In the genomic region with DNA sequence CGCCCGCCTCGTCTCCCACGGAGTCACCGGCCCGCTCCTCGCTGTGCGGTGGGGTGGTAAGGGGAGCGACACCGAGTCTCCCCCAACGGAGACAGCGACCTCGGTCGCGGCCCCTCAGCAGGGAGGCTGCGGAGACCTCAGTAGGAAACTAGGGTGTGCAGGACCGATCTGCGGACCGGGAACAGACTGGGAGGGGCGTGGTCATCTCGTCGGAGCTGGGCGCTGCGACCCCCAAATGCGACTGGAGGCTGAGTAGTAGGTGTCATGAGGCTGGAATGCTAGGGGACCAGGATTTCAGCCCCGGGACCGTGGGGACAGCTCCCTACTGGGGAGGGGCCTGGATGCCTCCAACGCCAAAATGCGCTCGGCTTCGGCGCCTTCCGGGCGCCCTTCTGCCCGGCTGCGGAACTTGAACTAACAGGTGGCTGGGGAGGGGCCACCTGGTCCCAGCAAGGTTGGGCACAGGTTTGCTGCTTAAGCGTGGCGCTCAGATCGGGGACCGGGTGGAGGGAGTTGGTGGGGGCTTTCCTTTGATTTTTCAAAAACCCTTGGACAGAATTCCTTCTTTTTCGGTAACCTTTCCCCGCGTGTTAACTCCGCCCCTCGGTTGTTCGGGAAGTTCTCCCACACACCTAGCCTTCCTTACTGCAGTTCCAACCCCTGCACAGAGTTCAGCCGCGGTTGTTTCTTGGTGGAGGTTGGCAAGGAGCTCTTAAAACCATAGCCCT, we compare ENCODE assay signal across 8 cellular contexts. TPM values are rescaled to one million over a fixed set of nuclear protein-coding genes. Genes with fewer than 3 reads are reported as not detected.
A peak's percentile ranks its signal among the peaks of the same experiment; 100 is the strongest.
DNase-seq lines count a peak whose midpoint lies in the region; ATAC-seq and TF ChIP-seq lines count a peak whose summit lies in the region.

No MANE protein-coding gene starts in this region.

- TF ChIP-seq CTCF in AG04450 (IDR thresholded peaks at IDR 0.05; ENCODE audit: low read depth, low read length): no peak
- TF ChIP-seq CTCF in IMR-90 (conservative IDR thresholded peaks at IDR 0.05; ENCODE audit: low read depth, low read length): no peak
- no peak for TF ChIP-seq CTCF in choroid plexus epithelial cell (conservative IDR thresholded peaks at IDR 0.05; ENCODE audit: low read depth, low read length)

- no peaks in the 10 kb centered on the region for H4K20me1 ChIP-seq in IMR-90 (ENCODE audit: insufficient read depth, low read length)

- H3K9me3 ChIP-seq in AG04450 (ENCODE audit: control insufficient read depth, insufficient read depth, low read length) (no peaks in the 10 kb centered on the region; the same call in 1 of the 2 replicates), IMR-90 (ENCODE audit: control insufficient read depth, insufficient read depth, low read length) (no peaks in the 10 kb centered on the region)

- ATAC-seq in IMR-90 (ENCODE audit: low read depth): peak; percentile 8; the same call in 1 of the 2 replicates
- no peak for ATAC-seq in naive B cell (ENCODE audit: low read depth in 2 of 2)
- ATAC-seq in HG02678 (IDR thresholded peaks at IDR 0.05; ENCODE audit: unreplicated experiment): no peak
- ATAC-seq in GM21529 (IDR thresholded peaks at IDR 0.05; ENCODE audit: unreplicated experiment): no peak

- no peak for TF ChIP-seq RAD21 in IMR-90 (IDR thresholded peaks at IDR 0.05; ENCODE audit: low read length)

- H3K9me3 Mint-ChIP-seq in naive B cell: peaks cover 0 to 5% (median 3%) of the 10 kb centered on the region in 7 donors

- H2AFZ ChIP-seq in IMR-90 (replicated peaks; ENCODE audit: low read length, poor library complexity): peak overlapping the region; percentile 81

- intact Hi-C loops in IMR-90 (cut with micrococcal nuclease): no loop called here

- BruUV-seq in IMR-90 (replicated peaks; lab: Mats Ljungman, UMichigan): no TSS peak

- no peak overlapping the region for H3K56ac ChIP-seq in IMR-90 (ENCODE audit: extremely low read depth, insufficient read depth, low read length)

- H3K4me2 ChIP-seq in IMR-90 (ENCODE audit: low read depth, low read length): peak overlapping the region; percentile 79; the same call in 1 of the 2 replicates

- H3K18ac ChIP-seq in IMR-90 (ENCODE audit: low read depth, low read length): no peak overlapping the region

- peak overlapping the region; percentile 20 for H2AK9ac ChIP-seq in IMR-90 (replicated peaks; ENCODE audit: low read depth, low read length, poor library complexity)

- no peak for DNase-seq in AG04450 (ENCODE audit: low read depth, low spot score)
- DNase-seq in IMR-90: no peak
- DNase-seq in choroid plexus epithelial cell (ENCODE audit: low read depth): no peak
- DNase-seq in naive B cell: no peak
- no peak for DNase-seq in NCI-H1694 treated with DMSO at 0.1 percent for 48 hours (lab: John Stamatoyannopoulos, UW)
- no peak for DNase-seq in glomerular visceral epithelial cell (ENCODE audit: extremely low spot score)

- no peak overlapping the region for H3K23ac ChIP-seq in IMR-90 (ENCODE audit: low read depth, low read length)

- no peak overlapping the region for H4K5ac ChIP-seq in IMR-90 (ENCODE audit: low read depth, low read length)

- H3K27ac ChIP-seq in AG04450 (ENCODE audit: low read depth, low read length) (no peak overlapping the region), IMR-90 (ENCODE audit: insufficient read depth, low read length) (no peak overlapping the region)

- no peak for TF ChIP-seq POLR2A in IMR-90 (IDR thresholded peaks at IDR 0.05; ENCODE audit: low read depth, low read length)

- peaks cover 44 to 83% (median 73%) of the 10 kb centered on the region in 3 donors for H3K27me3 Mint-ChIP-seq in naive B cell

- no peak overlapping the region for H2BK120ac ChIP-seq in IMR-90 (ENCODE audit: low read depth, low read length)

- no peak overlapping the region for H2BK20ac ChIP-seq in IMR-90 (ENCODE audit: low read depth, low read length)

- no peaks in the 10 kb centered on the region for H3K79me1 ChIP-seq in IMR-90 (ENCODE audit: low read depth in 1 of 2, low read length in 2 of 2)

- H3K4me3 Mint-ChIP-seq in naive B cell: peak overlapping the region; percentile 42 to 80 (median 54)

- H3K9ac ChIP-seq in IMR-90 (ENCODE audit: low read depth, low read length): no peak overlapping the region

- H2AK5ac ChIP-seq in IMR-90 (ENCODE audit: low read depth, low read length): no peak overlapping the region

- H3K4me3 ChIP-seq in AG04450 (ENCODE audit: low read depth, low read length) (peak overlapping the region; percentile 43), IMR-90 (ENCODE audit: insufficient read depth, low read depth, low read length) (peak overlapping the region; percentile 27; the same call in 1 of the 2 replicates), choroid plexus epithelial cell (ENCODE audit: low read depth, low read length) (peak overlapping the region; percentile 10)

- H3K27ac Mint-ChIP-seq in naive B cell: no peak overlapping the region

- no peak overlapping the region for H4K8ac ChIP-seq in IMR-90 (ENCODE audit: low read depth in 2 of 2, low read length in 2 of 2)

- peaks cover 3% of the 10 kb centered on the region for H3K4me1 ChIP-seq in IMR-90 (ENCODE audit: control insufficient read depth, insufficient read depth, low read length)

- peaks cover 0 to 8% of the 10 kb centered on the region in 2 donors for H3K36me3 Mint-ChIP-seq in naive B cell

- CTCF ChIA-PET in AG04450 (lab: Charles Lee) (no interaction called here), IMR-90 (lab: Yijun Ruan, JAX) (no interaction called here)

- in situ Hi-C loops in IMR-90 (cut with MboI; ENCODE audit: low sequenced_read_pairs): no loop called here

- H3K4ac ChIP-seq in IMR-90 (ENCODE audit: low read depth, low read length): no peak overlapping the region

- no peak overlapping the region for H2BK15ac ChIP-seq in IMR-90 (ENCODE audit: low read depth, low read length)

- H3K9me1 ChIP-seq in IMR-90 (ENCODE audit: insufficient read depth, low read length): no peaks in the 10 kb centered on the region

- H4K91ac ChIP-seq in IMR-90 (ENCODE audit: insufficient read depth, low read depth, low read length): no peak overlapping the region

- dilution Hi-C loops in IMR-90 (cut with HindIII; ENCODE audit: low sequenced_read_pairs, unreplicated experiment): no loop called here

- POLR2A ChIA-PET in AG04450 (lab: Yijun Ruan, JAX): interaction anchor here (0.6 kb wide), 1 partner anchor 772 kb away, joined by 3 read pairs; no protein-coding TSS in a partner anchor
- POLR2A ChIA-PET in IMR-90 (lab: Charles Lee; ENCODE audit: unreplicated experiment): no interaction called here

- H2BK5ac ChIP-seq in IMR-90 (ENCODE audit: low read depth, low read length, poor library complexity, severe bottlenecking): no peak overlapping the region

- H3K27me3 ChIP-seq in AG04450 (ENCODE audit: control insufficient read depth, insufficient read depth, low read length) (peaks cover 64% of the 10 kb centered on the region), IMR-90 (ENCODE audit: control insufficient read depth, insufficient read depth, low read length) (peaks cover 77% of the 10 kb centered on the region)

- 7% methylated on average over 7 of the region's 48 CpGs; no CpG with 5 or more reads in 1 of the 2 experiments for WGBS in IMR-90 (ENCODE audit: extremely low coverage in 2 of 2, insufficient read length in 1 of 2), 2 experiments

- no peaks in the 10 kb centered on the region for H3K36me3 ChIP-seq in IMR-90 (ENCODE audit: control insufficient read depth, insufficient read depth, low read length)

- peaks cover 8 to 18% (median 10%) of the 10 kb centered on the region in 3 donors for H3K4me1 Mint-ChIP-seq in naive B cell

- no peak overlapping the region for H3K14ac ChIP-seq in IMR-90 (replicated peaks; ENCODE audit: low read depth, low read length)

TF ChIP-seq in IMR-90, 13 proteins besides CTCF, POLR2A, EP300 and RAD21:
- TF ChIP-seq CHD1 (IDR thresholded peaks at IDR 0.05; ENCODE audit: low read depth, low read length): no peak
- no peak for TF ChIP-seq CEBPB (IDR thresholded peaks at IDR 0.05; ENCODE audit: low read depth, low read length)
- no peak for TF ChIP-seq MXI1 (IDR thresholded peaks at IDR 0.05; ENCODE audit: borderline replicate concordance, low read depth, low read length)
- no peak for TF ChIP-seq BHLHE40 (IDR thresholded peaks at IDR 0.05; ENCODE audit: low read depth, low read length)
- no peak for TF ChIP-seq MAZ (IDR thresholded peaks at IDR 0.05; ENCODE audit: borderline replicate concordance, low read depth, low read length)
- no peak for TF ChIP-seq NFE2L2 (IDR thresholded peaks at IDR 0.05; ENCODE audit: low read depth, low read length)

RNA-seq across cellular contexts. Expression of gene CACNG4, which starts 1.5 kb away (rescaled TPM):
- polyA plus RNA-seq in AG04450 (2011; rRNA removed) (0.21 and 0.25 TPM in 2 replicates), IMR-90 (2012; rRNA removed) (0.44 and 0.53 TPM in 2 replicates), naive B cell (ENCODE audit: low read depth in 6 of 6) (not detected)
- polyA minus RNA-seq in AG04450 (2011; rRNA and poly(A)+ RNA removed): 0.13 and 0.18 TPM in 2 replicates
- under 0.01 TPM in 2 replicates for total RNA-seq in IMR-90 (2012; rRNA removed)
- 0.25 and 0.42 TPM in 2 replicates for polyA plus RNA-seq in IMR-90 (2012; cell fraction: cytosol; rRNA removed)
- 0.16 and 0.33 TPM in 2 replicates for polyA plus RNA-seq in IMR-90 (2012; cell fraction: nucleus; rRNA removed; ENCODE audit: low replicate concordance)
